Comparison of ENCODE assay signal across 27 cellular contexts in genomic region chr10:695396-695795, GRCh38.
"Had no signal": no experiment of that assay in that cellular context is flagged by ENCODE, and none has a peak within 500 bp of the region (broad histone marks: within the 10 kb centered on the region; RNA-seq: fewer than 3 reads in every experiment).

No MANE protein-coding gene starts in this region.

- H3K9me3 Mint-ChIP-seq: naive thymus-derived CD8-positive, alpha-beta T cell had no signal

- H3K4me3 ChIP-seq: left lung, lung, mucosa of descending colon, pancreas, prostate gland, skin epidermis, stomach, testis, thyroid gland, transverse colon, upper lobe of left lung, vagina had no signal

- H3K4me3 Mint-ChIP-seq: immature natural killer cell; naive thymus-derived CD8-positive, alpha-beta T cell had no signal

- H3K36me3 Mint-ChIP-seq: immature natural killer cell had no signal

- H3K27ac Mint-ChIP-seq: immature natural killer cell had no signal

- ATAC-seq: left colon; left lung; mucosa of descending colon; naive thymus-derived CD8-positive, alpha-beta T cell; pancreas; sciatic nerve had no signal

- H3K27ac ChIP-seq: left lung, pancreas, prostate gland, skin epidermis, stomach, testis, thyroid gland, transverse colon, upper lobe of left lung, vagina had no signal

- H3K27me3 ChIP-seq: pancreas, testis, thyroid gland, upper lobe of left lung, vagina had no signal

- DNase-seq: hypothalamus; immature natural killer cell; kidney; left colon; left lung; midbrain; mucosa of descending colon; naive thymus-derived CD8-positive, alpha-beta T cell; nucleus accumbens; pancreas; retina; right cardiac atrium; stimulated activated CD4-positive, alpha-beta T cell treated with anti-CD3 and anti-CD28 coated beads, Interleukin-12 subunit alpha, Interleukin-12 subunit beta, amount 100 ng/mL, for 4 hours; stimulated activated CD4-positive, alpha-beta T cell treated with anti-CD3 and anti-CD28 coated beads, Interleukin-15, amount 100 ng/mL, for 24 hours; stimulated activated CD4-positive, alpha-beta T cell treated with anti-CD3 and anti-CD28 coated beads, Interleukin-2, amount 100 ng/mL, for 24 hours; stimulated activated CD4-positive, alpha-beta T cell treated with anti-CD3 and anti-CD28 coated beads, Interleukin-4, amount 100 ng/mL, for 1 hour; stimulated activated naive CD4-positive, alpha-beta T cell; stomach; testis; thyroid gland; transverse colon had no signal

- H3K36me3 ChIP-seq: left lung, pancreas, prostate gland, stomach, thyroid gland, transverse colon, upper lobe of left lung, vagina had no signal

- H3K4me1 ChIP-seq: pancreas, prostate gland, testis had no signal

- H3K9me3 ChIP-seq: left lung, mucosa of descending colon, pancreas, prostate gland, stomach, testis, thyroid gland, transverse colon, upper lobe of left lung, vagina had no signal
